ENCODE assay signal across 18 cellular contexts in the genomic region with DNA sequence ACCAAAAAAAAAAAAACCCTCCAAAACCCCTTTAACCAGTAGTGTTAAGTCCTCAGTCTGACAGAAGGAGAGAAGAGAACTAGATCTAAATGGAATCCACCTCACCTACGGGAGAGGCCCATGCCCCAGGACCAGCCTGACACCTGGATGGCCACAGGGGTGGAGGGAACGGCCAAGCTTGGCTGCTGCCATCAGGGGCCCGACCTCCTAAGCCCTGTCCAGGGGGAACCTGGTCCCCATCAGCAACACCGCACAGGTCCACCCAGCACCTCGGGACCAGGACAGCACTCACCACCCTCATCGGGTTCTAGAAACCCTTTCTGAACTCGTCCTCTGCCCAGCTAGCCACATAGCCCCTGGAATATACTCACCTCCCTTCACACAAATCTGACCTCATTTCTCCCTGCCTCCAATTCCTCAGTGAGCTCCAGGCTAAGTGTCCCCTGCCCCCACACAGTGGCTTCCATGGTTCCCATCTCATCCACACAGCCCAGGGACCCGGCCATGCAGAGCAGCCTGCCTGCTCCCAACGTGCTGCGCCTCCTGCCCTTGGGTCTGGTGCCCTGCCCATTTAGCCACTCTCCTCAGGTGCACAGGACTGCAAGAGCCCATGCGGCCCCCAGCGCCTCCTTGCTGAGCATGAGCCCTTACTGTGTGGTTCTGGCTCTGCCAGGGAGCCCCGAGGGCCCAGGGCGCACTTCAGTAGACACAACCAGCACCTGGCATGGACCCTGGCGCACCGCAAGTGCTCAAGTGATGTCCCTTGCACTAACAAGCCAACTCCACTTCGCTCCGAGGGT. TPM values are rescaled to one million over a fixed set of nuclear protein-coding genes. Genes with fewer than 3 reads are reported as not detected.
DNase-seq lines count a peak whose midpoint lies in the region; ATAC-seq, FAIRE-seq and TF ChIP-seq lines count a peak whose summit lies in the region.
"Had no signal": no experiment of that assay in that cellular context is flagged by ENCODE, and none has a peak within 500 bp of the region (broad histone marks: within the 10 kb centered on the region; RNA-seq: fewer than 3 reads in every experiment).

No MANE protein-coding gene starts in this region.

- no peaks in the 10 kb centered on the region for H3K4me1 Mint-ChIP-seq in WTC11

- TF ChIP-seq CTCF in WTC11 (IDR thresholded peaks at IDR 0.05) = no peak
- TF ChIP-seq CTCF in lung (IDR thresholded peaks at IDR 0.05; ENCODE audit: control extremely low read depth, extremely low read depth) = no peak

- 94% methylated on average over 18 of the region's 18 CpGs for WGBS in right cardiac atrium
- WGBS in lung, 2 donors = 89 to 97% methylated on average over 18 of the region's 18 CpGs

- ATAC-seq in left ventricle myocardium superior = no peak
- no peak for ATAC-seq in right cardiac atrium
- ATAC-seq in WTC11 = no peak
- peak; percentile 14 for ATAC-seq in lung (ENCODE audit: insufficient read depth, low FRiP score)

- H3K4me3 ChIP-seq in right cardiac atrium (ENCODE audit: low read length) = no peak overlapping the region
- H3K4me3 ChIP-seq in lung = no peak overlapping the region
- H3K4me3 ChIP-seq: dorsolateral prefrontal cortex, esophagus muscularis mucosa, right atrium auricular region, suprapubic skin had no signal

- H3K27me3 Mint-ChIP-seq in WTC11 (ENCODE audit: low read depth) = no peaks in the 10 kb centered on the region

- peaks cover 30 to 57% of the 10 kb centered on the region in 2 donors for H3K36me3 ChIP-seq in lung (ENCODE audit: control insufficient read depth in 2 of 2, insufficient read depth in 2 of 2, low read length in 2 of 2)

- CTCF ChIA-PET in WTC11 (lab: Charles Lee) = interaction anchor here (1.1 to 1.2 kb wide), 2 partner anchors 11 to 303 kb away, joined by 3 read pairs; no protein-coding TSS in a partner anchor

- DNase-seq in left ventricle myocardium superior (peak; percentile 17), right cardiac atrium (no peak), WTC11 (ENCODE audit: low spot score) (no peak), lung (ENCODE audit: low spot score) (no peak), urothelium cell line (ENCODE audit: low spot score) (no peak), H54 (ENCODE audit: insufficient read length, low spot score) (no peak), GM03348 (ENCODE audit: low spot score) (no peak), NCI-H128 (lab: John Stamatoyannopoulos, UW; ENCODE audit: unreplicated experiment) (no peak)
- DNase-seq: activated CD4-positive, alpha-beta T cell treated with anti-CD3 and anti-CD28 coated beads, Interleukin-2, amount 50 U/mL, for 1 hour; activated effector memory CD4-positive, alpha-beta T cell treated with anti-CD3 and anti-CD28 coated beads, Interleukin-2, amount 50 U/mL, for 16 hours; dorsolateral prefrontal cortex; GDM1; NCI-H1694; NCI-H446; SHP77 had no signal

- H3K36me3 Mint-ChIP-seq in WTC11 = peaks cover 72% of the 10 kb centered on the region

- FAIRE-seq in urothelium cell line (lab: Jason Lieb, UNC) (peak; percentile 68), H54 (lab: Jason Lieb, UNC) (no peak)

- no peaks in the 10 kb centered on the region for H3K9me3 ChIP-seq in right cardiac atrium (ENCODE audit: control insufficient read depth, low read length)
- peaks cover 0 to 4% of the 10 kb centered on the region in 2 donors for H3K9me3 ChIP-seq in lung (ENCODE audit: control insufficient read depth in 2 of 2, insufficient read depth in 1 of 2, low read length in 1 of 2)
- H3K9me3 ChIP-seq: esophagus muscularis mucosa, right atrium auricular region, suprapubic skin had no signal

- no peaks in the 10 kb centered on the region for H3K9me3 Mint-ChIP-seq in WTC11

- H3K27me3 ChIP-seq in right cardiac atrium (ENCODE audit: control insufficient read depth, insufficient read depth) (no peaks in the 10 kb centered on the region), lung (ENCODE audit: control insufficient read depth, insufficient read depth) (no peaks in the 10 kb centered on the region)
- H3K27me3 ChIP-seq: dorsolateral prefrontal cortex, esophagus muscularis mucosa, right atrium auricular region, suprapubic skin had no signal

- POLR2A ChIA-PET in WTC11 (lab: Charles Lee) = no interaction called here

- H3K4me3 Mint-ChIP-seq in WTC11 = no peak overlapping the region

- H3K27ac Mint-ChIP-seq in WTC11 = peak overlapping the region; percentile 61

- H3K4me1 ChIP-seq in right cardiac atrium (ENCODE audit: control insufficient read depth, insufficient read depth, low read length) (peaks cover 2% of the 10 kb centered on the region), lung (ENCODE audit: control insufficient read depth in 2 of 2, insufficient read depth in 2 of 2, low read length in 2 of 2) (peaks cover 0 to 3% of the 10 kb centered on the region in 2 donors)

- no peak for TF ChIP-seq POLR2A in H54 (IDR thresholded peaks at IDR 0.05; ENCODE audit: low read depth, low read length)

- intact Hi-C loops in left ventricle myocardium superior (cut with micrococcal nuclease) = no loop called here
- intact Hi-C loops in right cardiac atrium (cut with DNase I) = no loop called here

- H3K27ac ChIP-seq in right cardiac atrium (ENCODE audit: low read length) = no peak overlapping the region
- H3K27ac ChIP-seq in lung (ENCODE audit: low read depth in 1 of 2, low read length in 1 of 2) = no peak overlapping the region
- H3K27ac ChIP-seq: esophagus muscularis mucosa, right atrium auricular region, suprapubic skin had no signal

TF ChIP-seq in WTC11, 78 proteins besides CTCF, POLR2A, EP300 and RAD21 (continues in another document):
- TF ChIP-seq ZNF138 (CRISPR knock-in tag; conservative IDR thresholded peaks at IDR 0.05) (no peak), ZNF671 (CRISPR knock-in tag; IDR thresholded peaks at IDR 0.05) (no peak), TEAD1 (CRISPR knock-in tag; IDR thresholded peaks at IDR 0.05) (no peak), SOX15 (CRISPR knock-in tag; IDR thresholded peaks at IDR 0.05) (no peak), NR1H2 (CRISPR knock-in tag; IDR thresholded peaks at IDR 0.05) (no peak), ZNF232 (CRISPR knock-in tag; IDR thresholded peaks at IDR 0.05) (no peak), PRDM15 (CRISPR knock-in tag; IDR thresholded peaks at IDR 0.05) (no peak), GABPB1 (CRISPR knock-in tag; IDR thresholded peaks at IDR 0.05) (no peak)
- TF ChIP-seq, protein P1, sequence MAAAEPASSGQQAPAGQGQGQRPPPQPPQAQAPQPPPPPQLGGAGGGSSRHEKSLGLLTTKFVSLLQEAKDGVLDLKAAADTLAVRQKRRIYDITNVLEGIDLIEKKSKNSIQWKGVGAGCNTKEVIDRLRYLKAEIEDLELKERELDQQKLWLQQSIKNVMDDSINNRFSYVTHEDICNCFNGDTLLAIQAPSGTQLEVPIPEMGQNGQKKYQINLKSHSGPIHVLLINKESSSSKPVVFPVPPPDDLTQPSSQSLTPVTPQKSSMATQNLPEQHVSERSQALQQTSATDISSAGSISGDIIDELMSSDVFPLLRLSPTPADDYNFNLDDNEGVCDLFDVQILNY (CRISPR knock-in tag; IDR thresholded peaks at IDR 0.05) = no peak
- TF ChIP-seq, protein P2, sequence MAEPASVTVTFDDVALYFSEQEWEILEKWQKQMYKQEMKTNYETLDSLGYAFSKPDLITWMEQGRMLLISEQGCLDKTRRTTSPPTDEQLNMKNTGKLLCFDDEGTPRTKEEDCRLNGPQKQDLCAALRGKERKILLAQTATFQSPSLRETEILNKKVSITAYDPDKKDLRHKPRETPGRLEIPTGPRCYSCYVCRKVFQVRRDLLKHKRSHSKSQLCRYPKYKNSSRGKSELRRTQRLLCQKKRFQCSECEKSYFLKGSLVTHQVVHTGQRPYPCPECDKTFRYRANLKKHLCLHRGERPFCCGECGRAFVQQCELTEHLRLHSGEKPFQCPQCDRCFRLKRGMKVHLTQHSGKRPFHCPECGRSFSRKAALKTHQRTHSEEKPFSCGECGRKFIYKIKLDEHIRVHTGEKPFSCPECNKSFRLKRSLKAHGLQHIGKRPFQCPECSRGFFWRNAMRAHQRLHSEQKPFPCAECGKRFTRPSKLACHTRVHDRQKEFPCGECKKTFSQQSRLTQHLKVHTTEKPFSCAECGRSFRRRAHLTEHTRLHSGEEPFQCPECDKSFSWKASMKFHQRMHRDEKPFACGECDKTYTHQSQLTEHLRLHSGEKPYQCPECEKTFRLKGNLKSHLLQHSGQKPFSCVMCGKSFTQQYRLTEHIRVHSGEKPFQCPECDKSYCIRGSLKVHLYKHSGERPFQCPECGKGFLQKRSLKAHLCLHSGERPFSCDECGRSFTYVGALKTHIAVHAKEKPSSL (CRISPR knock-in tag; conservative IDR thresholded peaks at IDR 0.05) = no peak

RNA-seq across cellular contexts. Expression of gene CYTH1, which starts 18.3 kb away (rescaled TPM):
- 38.0 TPM for total RNA-seq in left ventricle myocardium superior
- 10 to 100 TPM; 31.2 to 39.1 (median 36.7) TPM for total RNA-seq in right cardiac atrium
- 22.5 TPM for polyA plus RNA-seq in right cardiac atrium
- 15.1 to 20.0 TPM (median 15.8 TPM) in 3 replicates for total RNA-seq in WTC11 (2021)
- 10 to 100 TPM; 67.0 to 97.2 TPM for total RNA-seq in lung
- 10 to 100 TPM; 50.5 to 85.1 TPM for polyA plus RNA-seq in lung

RNA-seq across cellular contexts. Expression of gene USP36, which starts 40.3 kb away (rescaled TPM):
- 24.7 TPM for total RNA-seq in left ventricle myocardium superior
- 10 to 100 TPM; 25.1 to 42.9 (median 29.0) TPM for total RNA-seq in right cardiac atrium
- 16.2 TPM for polyA plus RNA-seq in right cardiac atrium
- total RNA-seq in WTC11 (2021) = 62.0 to 74.0 TPM (median 65.8 TPM) in 3 replicates
- total RNA-seq in lung = 10 to 100 TPM; 56.4 to 61.5 TPM
- polyA plus RNA-seq in lung = 10 to 100 TPM; 22.2 to 33.3 TPM
